ENCODE assay signal across 8 cellular contexts in genomic region chr22:19844423-19845368, GRCh38. TPM values are rescaled to one million over a fixed set of nuclear protein-coding genes. Genes with fewer than 3 reads are reported as not detected.
DNase-seq lines count a peak whose midpoint lies in the region; ATAC-seq and TF ChIP-seq lines count a peak whose summit lies in the region.

No MANE protein-coding gene starts in this region.

- H3K4me3 Mint-ChIP-seq in endodermal cell (no peak overlapping the region), osteocyte (ENCODE audit: unreplicated experiment) (peak overlapping the region; percentile 41)

- H3K36me3 Mint-ChIP-seq in endodermal cell (ENCODE audit: low read depth) (peaks cover 11% of the 10 kb centered on the region), osteocyte (ENCODE audit: unreplicated experiment) (peaks cover 5% of the 10 kb centered on the region)

- 93 to 94% methylated on average over 12 to 22 of the region's 22 CpGs for WGBS in endodermal cell (ENCODE audit: insufficient coverage in 1 of 2, insufficient read length in 1 of 2), 2 experiments

- peaks cover 8% of the 10 kb centered on the region for H3K4me1 ChIP-seq in endodermal cell (ENCODE audit: control insufficient read depth, insufficient read depth, low read length)

- no peak for TF ChIP-seq POLR2A in NB4 (IDR thresholded peaks at IDR 0.05; ENCODE audit: extremely low read depth, insufficient read length)

- H3K4me1 Mint-ChIP-seq in endodermal cell (peaks cover 8% of the 10 kb centered on the region), osteocyte (ENCODE audit: unreplicated experiment) (peaks cover 35% of the 10 kb centered on the region)

- H3K27ac Mint-ChIP-seq in endodermal cell (no peak overlapping the region), osteocyte (ENCODE audit: unreplicated experiment) (peak overlapping the region; percentile 87)

- no peak overlapping the region for H3K9ac ChIP-seq in endodermal cell (ENCODE audit: extremely low read depth, low read length, poor library complexity, severe bottlenecking)

- H3K9me3 ChIP-seq in endodermal cell (ENCODE audit: control insufficient read depth, low read length) = peaks cover 10% of the 10 kb centered on the region

- DNase-seq in CD1c-positive myeloid dendritic cell (ENCODE audit: extremely low spot score) (peak; percentile 80), NB4 (ENCODE audit: low read depth) (peak; percentile 24), endodermal cell (peak; percentile 58), osteocyte (ENCODE audit: extremely low spot score, unreplicated experiment) (peak; percentile 90), NCI-H2171 treated with DMSO at 0.1 percent for 48 hours (lab: John Stamatoyannopoulos, UW) (no peak), NCI-H2107 (lab: John Stamatoyannopoulos, UW) (no peak)
- no peak for DNase-seq in stimulated activated CD4-positive, alpha-beta T cell treated with anti-CD3 and anti-CD28 coated beads, Interleukin-2, amount 100 ng/mL, for 48 hours

- H3K36me3 ChIP-seq in endodermal cell (ENCODE audit: control insufficient read depth, insufficient read depth, low read length) = peaks cover 14% of the 10 kb centered on the region

- H3K9me3 Mint-ChIP-seq in endodermal cell (peaks cover 3% of the 10 kb centered on the region), osteocyte (ENCODE audit: unreplicated experiment) (no peaks in the 10 kb centered on the region)

- H3K27me3 Mint-ChIP-seq in endodermal cell (ENCODE audit: insufficient read depth) (no peaks in the 10 kb centered on the region), osteocyte (ENCODE audit: unreplicated experiment) (no peaks in the 10 kb centered on the region)

- no peak for ATAC-seq in HG03521 (IDR thresholded peaks at IDR 0.05; ENCODE audit: unreplicated experiment)

- peak overlapping the region; percentile 24 for H3K27ac ChIP-seq in endodermal cell (ENCODE audit: low read depth, low read length)

- no peak for TF ChIP-seq CTCF in NB4 (IDR thresholded peaks at IDR 0.05; ENCODE audit: low read depth, low read length)
- no peak for TF ChIP-seq CTCF in endodermal cell (conservative IDR thresholded peaks at IDR 0.05)
- TF ChIP-seq CTCF in osteocyte (IDR thresholded peaks at IDR 0.05) = peak; percentile 39

- no peaks in the 10 kb centered on the region for H3K27me3 ChIP-seq in endodermal cell (ENCODE audit: control insufficient read depth, insufficient read depth, low read length, poor library complexity, severe bottlenecking)

- H3K4me3 ChIP-seq in NB4 (ENCODE audit: low read depth, low read length) = no peak overlapping the region
- no peak overlapping the region for H3K4me3 ChIP-seq in endodermal cell (ENCODE audit: low read length)

RNA-seq across cellular contexts. Expression of gene GNB1L, which starts 10.0 kb away (rescaled TPM):
- total RNA-seq in endodermal cell = 10 to 100 TPM in 1 of 2 donors, 1 to 10 TPM in 1; 9.5 to 12.2 TPM
- polyA plus RNA-seq in endodermal cell (2013, experiment 1 of 2) = 10.1 TPM
- 7.7 TPM for polyA plus RNA-seq in endodermal cell (2013, experiment 2 of 2)
- total RNA-seq in osteocyte = 6.0 and 6.1 TPM in 2 replicates

RNA-seq across cellular contexts. Expression of gene RTL10, which starts 10.0 kb away (rescaled TPM):
- total RNA-seq in endodermal cell (10 to 100 TPM; 20.6 to 22.2 TPM), osteocyte (28.5 and 30.4 TPM in 2 replicates)
- 12.4 TPM for polyA plus RNA-seq in endodermal cell (2013, experiment 1 of 2)
- 12.1 TPM for polyA plus RNA-seq in endodermal cell (2013, experiment 2 of 2)

Comparison
In these comparisons a context has a peak if more than half of its experiments do, and no peak if none do; other contexts are left out.
1. DNase-seq: peak in CD1c-positive myeloid dendritic cell (single experiment), NB4 (single experiment), endodermal cell (single experiment) and osteocyte (single experiment); none in NCI-H2171 treated with DMSO at 0.1 percent for 48 hours (single experiment), NCI-H2107 (single experiment) and stimulated activated CD4-positive, alpha-beta T cell treated with anti-CD3 and anti-CD28 coated beads, Interleukin-2, amount 100 ng/mL, for 48 hours (0 of 2).